In genomic region chr14:30874120-30874998, GRCh38 we compare ENCODE assay signal across 8 cellular contexts. TPM values are rescaled to one million over a fixed set of nuclear protein-coding genes. Genes with fewer than 3 reads are reported as not detected.
A peak's percentile ranks its signal among the peaks of the same experiment; 100 is the strongest.
DNase-seq lines count a peak whose midpoint lies in the region; ATAC-seq, FAIRE-seq and TF ChIP-seq lines count a peak whose summit lies in the region.

COCH (plus strand) TSS chr14:30874559; CDS start chr14:30874939, 380 bp downstream.

- ATAC-seq in HG02840 (IDR thresholded peaks at IDR 0.05; ENCODE audit: low FRiP score, unreplicated experiment): peak; percentile 66

- intact Hi-C loops in esophagus squamous epithelium (cut with DNase I): no loop called here

- POLR2A ChIA-PET in AG04449 (lab: Yijun Ruan, JAX): no interaction called here
- POLR2A ChIA-PET in activated CD4-positive, alpha-beta T cell treated with anti-CD3 and anti-CD28 coated beads, Interleukin-2, amount 10 ng/mL, durations not matched to agents 7 days and 5 days (lab: Charles Lee): no interaction called here

- DNase-seq in AG04449 (ENCODE audit: low read depth, low spot score) (no peak), GM18507 (ENCODE audit: extremely low spot score, insufficient read length, low read depth) (peak; percentile 68), NCI-H1930 (lab: John Stamatoyannopoulos, UW) (peak; percentile 69 to 79), esophagus squamous epithelium (lab: John Stamatoyannopoulos, UW) (no peak), neural progenitor cell (ENCODE audit: low spot score) (peak; percentile 86), GOT3 (lab: John Stamatoyannopoulos, UW) (no peak)
- peak; percentile 14 for DNase-seq in activated CD4-positive, alpha-beta T cell treated with anti-CD3 and anti-CD28 coated beads, Interleukin-2, amount 10 ng/mL, durations not matched to agents 7 days and 5 days

- H3K4me1 ChIP-seq in esophagus squamous epithelium (peaks cover 11 to 22% (median 14%) of the 10 kb centered on the region in 3 donors), neural progenitor cell (peaks cover 11% of the 10 kb centered on the region)

- H3K27me3 ChIP-seq in esophagus squamous epithelium (peaks cover 10 to 88% (median 20%) of the 10 kb centered on the region in 4 donors), neural progenitor cell (peaks cover 49% of the 10 kb centered on the region)

- FAIRE-seq in GM18507 (lab: Jason Lieb, UNC): peak; percentile 74

- H3K36me3 ChIP-seq in esophagus squamous epithelium: no peaks in the 10 kb centered on the region
- H3K36me3 ChIP-seq in neural progenitor cell: no peaks in the 10 kb centered on the region

- H3K79me2 ChIP-seq in neural progenitor cell (ENCODE audit: low read depth): no peaks in the 10 kb centered on the region

- TF ChIP-seq CTCF in AG04449 (IDR thresholded peaks at IDR 0.05; ENCODE audit: insufficient read depth, low read length, missing control alignments) (peak; percentile 8), esophagus squamous epithelium (IDR thresholded peaks at IDR 0.05) (peak in 3 of 6 experiments; percentile 13 to 27 (median 15)), neural progenitor cell (IDR thresholded peaks at IDR 0.05) (peak; percentile 46)

- H3F3A ChIP-seq in neural progenitor cell (ENCODE audit: low read depth): peaks cover 13% of the 10 kb centered on the region

- H3K4me3 ChIP-seq in AG04449 (ENCODE audit: low read depth, low read length): peak within 1 kb of the TSS; percentile 46
- H3K4me3 ChIP-seq in esophagus squamous epithelium: peak within 1 kb of the TSS; percentile 40 to 77 (median 51)
- H3K4me3 ChIP-seq in neural progenitor cell: peak within 1 kb of the TSS; percentile 65

- no peaks in the 10 kb centered on the region for H4K20me1 ChIP-seq in neural progenitor cell (ENCODE audit: low read depth)

- H3K4me2 ChIP-seq in neural progenitor cell: peak within 1 kb of the TSS; percentile 94

- CTCF ChIA-PET in AG04449 (lab: Yijun Ruan, JAX): no interaction called here
- CTCF ChIA-PET in activated CD4-positive, alpha-beta T cell treated with anti-CD3 and anti-CD28 coated beads, Interleukin-2, amount 10 ng/mL, durations not matched to agents 7 days and 5 days (lab: Charles Lee): no interaction called here

- peaks cover 13% of the 10 kb centered on the region for H3K4me1 Mint-ChIP-seq in activated CD4-positive, alpha-beta T cell treated with anti-CD3 and anti-CD28 coated beads, Interleukin-2, amount 10 ng/mL, durations not matched to agents 7 days and 5 days
- peaks cover 11% of the 10 kb centered on the region for H3K4me1 Mint-ChIP-seq in neural progenitor cell

- peaks cover 72% of the 10 kb centered on the region for H3K27me3 Mint-ChIP-seq in activated CD4-positive, alpha-beta T cell treated with anti-CD3 and anti-CD28 coated beads, Interleukin-2, amount 10 ng/mL, durations not matched to agents 7 days and 5 days
- H3K27me3 Mint-ChIP-seq in neural progenitor cell (ENCODE audit: insufficient read depth, low read depth): peaks cover 29% of the 10 kb centered on the region

- no peaks in the 10 kb centered on the region for H3K9me3 ChIP-seq in esophagus squamous epithelium
- no peaks in the 10 kb centered on the region for H3K9me3 ChIP-seq in neural progenitor cell (ENCODE audit: low read depth)

- H3K27ac Mint-ChIP-seq in activated CD4-positive, alpha-beta T cell treated with anti-CD3 and anti-CD28 coated beads, Interleukin-2, amount 10 ng/mL, durations not matched to agents 7 days and 5 days: no peak within 1 kb of the TSS
- no peak within 1 kb of the TSS for H3K27ac Mint-ChIP-seq in neural progenitor cell

- H2AFZ ChIP-seq in neural progenitor cell (replicated peaks): peak within 1 kb of the TSS; percentile 97

- no peak within 1 kb of the TSS for H3K9ac ChIP-seq in neural progenitor cell

- H3K4me3 Mint-ChIP-seq in activated CD4-positive, alpha-beta T cell treated with anti-CD3 and anti-CD28 coated beads, Interleukin-2, amount 10 ng/mL, durations not matched to agents 7 days and 5 days: peak within 1 kb of the TSS; percentile 67
- peak within 1 kb of the TSS; percentile 84 for H3K4me3 Mint-ChIP-seq in neural progenitor cell

- no peaks in the 10 kb centered on the region for H3K9me3 Mint-ChIP-seq in activated CD4-positive, alpha-beta T cell treated with anti-CD3 and anti-CD28 coated beads, Interleukin-2, amount 10 ng/mL, durations not matched to agents 7 days and 5 days
- H3K9me3 Mint-ChIP-seq in neural progenitor cell: no peaks in the 10 kb centered on the region

- H3K36me3 Mint-ChIP-seq in activated CD4-positive, alpha-beta T cell treated with anti-CD3 and anti-CD28 coated beads, Interleukin-2, amount 10 ng/mL, durations not matched to agents 7 days and 5 days (ENCODE audit: low read depth): no peaks in the 10 kb centered on the region
- peaks cover 1% of the 10 kb centered on the region for H3K36me3 Mint-ChIP-seq in neural progenitor cell

- TF ChIP-seq POLR2A in esophagus squamous epithelium (IDR thresholded peaks at IDR 0.05): no peak

- WGBS in esophagus squamous epithelium, 2 donors: 0 to 20% methylated on average over 7 to 10 of the region's 99 CpGs

- H3K27ac ChIP-seq in esophagus squamous epithelium: no peak within 1 kb of the TSS
- H3K27ac ChIP-seq in neural progenitor cell: no peak within 1 kb of the TSS

RNA-seq across cellular contexts. Expression of gene COCH, which starts in this region (rescaled TPM):
- total RNA-seq in activated CD4-positive, alpha-beta T cell treated with anti-CD3 and anti-CD28 coated beads, Interleukin-2, amount 10 ng/mL, durations not matched to agents 7 days and 5 days: under 1 TPM; 0.10 to 0.33 TPM
- under 1 TPM in 2 of 4 donors, not detected in 2; 0.26 to 0.76 TPM for total RNA-seq in esophagus squamous epithelium
- 23.1 and 31.1 TPM in 2 replicates for total RNA-seq in neural progenitor cell (ENCODE audit: low replicate concordance)

Comparison
In these comparisons a context has a peak if more than half of its experiments do, and no peak if none do; other contexts are left out.
1. RNA of gene COCH (total RNA-seq): 23.1 to 31.1 TPM in neural progenitor cell; 0.10 to 0.33 TPM in activated CD4-positive, alpha-beta T cell treated with anti-CD3 and anti-CD28 coated beads, Interleukin-2, amount 10 ng/mL, durations not matched to agents 7 days and 5 days and 0.26 to 0.76 TPM in esophagus squamous epithelium; every median in the first group is over 10 times any median in the second.
2. Peak in DNase-seq in activated CD4-positive, alpha-beta T cell treated with anti-CD3 and anti-CD28 coated beads, Interleukin-2, amount 10 ng/mL, durations not matched to agents 7 days and 5 days; RNA of the gene not detected or under 1 TPM.
3. DNase-seq: peak in GM18507 (single experiment), NCI-H1930 (2 of 2) and neural progenitor cell (single experiment); none in AG04449 (single experiment), esophagus squamous epithelium (single experiment) and GOT3 (single experiment).
4. Peak in every context shown above with its lines, with median percentiles within 50 percentile points of each other: H3K4me3 ChIP-seq.